1 cellular context compared by ENCODE assay signal in the genomic region with DNA sequence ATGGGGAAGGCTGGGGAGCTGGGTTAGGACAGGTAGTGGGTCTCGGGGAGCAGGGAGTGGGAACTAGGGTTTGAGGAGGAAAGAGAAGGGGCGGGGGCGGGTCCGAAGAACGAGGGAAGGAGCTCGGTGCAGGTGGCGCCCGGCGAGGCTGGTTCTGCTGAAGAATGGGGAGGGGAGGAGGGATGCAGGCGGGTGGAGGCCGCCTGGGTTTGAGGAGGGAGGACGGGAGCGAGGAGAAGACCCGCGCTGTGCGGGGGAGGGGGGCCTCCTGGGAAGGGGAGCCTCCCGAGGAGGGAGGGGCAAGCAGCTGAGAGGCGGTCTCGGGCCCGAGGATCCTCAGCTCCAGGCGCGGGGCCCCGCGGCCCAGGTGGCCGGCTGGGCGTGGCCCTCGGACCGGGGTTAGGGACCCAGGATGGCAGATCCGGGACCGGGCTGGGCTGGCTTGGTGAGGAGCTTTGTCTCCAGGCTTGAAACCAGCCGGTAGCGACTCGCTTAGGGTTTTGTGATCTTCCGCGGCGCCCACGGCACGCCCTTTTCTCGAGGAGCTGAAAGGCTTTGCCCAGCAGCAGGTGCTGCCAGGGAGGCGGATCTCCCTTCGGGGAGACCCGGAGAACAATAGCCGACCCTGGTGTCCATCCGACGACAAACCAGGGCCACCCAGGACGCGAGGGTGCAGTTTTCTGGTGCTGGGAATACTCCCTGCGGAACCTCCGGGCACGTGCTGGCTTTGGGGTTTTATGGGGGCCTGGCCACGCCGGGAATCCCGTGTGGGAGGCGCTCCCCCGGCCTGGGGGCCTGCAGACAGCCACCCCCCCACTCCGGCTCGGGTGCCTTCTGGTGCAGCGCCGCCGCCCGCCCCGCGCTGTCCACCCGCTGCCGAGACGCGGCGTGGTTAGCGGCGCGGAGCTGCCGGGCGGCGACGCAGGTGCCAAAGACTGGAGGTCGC.
TF ChIP-seq lines count a peak whose summit lies in the region.

No MANE protein-coding gene starts in this region.

TF ChIP-seq in GM23338, 12 proteins besides CTCF, POLR2A, EP300 and RAD21 (continued from another document):
- TF ChIP-seq, protein P1, sequence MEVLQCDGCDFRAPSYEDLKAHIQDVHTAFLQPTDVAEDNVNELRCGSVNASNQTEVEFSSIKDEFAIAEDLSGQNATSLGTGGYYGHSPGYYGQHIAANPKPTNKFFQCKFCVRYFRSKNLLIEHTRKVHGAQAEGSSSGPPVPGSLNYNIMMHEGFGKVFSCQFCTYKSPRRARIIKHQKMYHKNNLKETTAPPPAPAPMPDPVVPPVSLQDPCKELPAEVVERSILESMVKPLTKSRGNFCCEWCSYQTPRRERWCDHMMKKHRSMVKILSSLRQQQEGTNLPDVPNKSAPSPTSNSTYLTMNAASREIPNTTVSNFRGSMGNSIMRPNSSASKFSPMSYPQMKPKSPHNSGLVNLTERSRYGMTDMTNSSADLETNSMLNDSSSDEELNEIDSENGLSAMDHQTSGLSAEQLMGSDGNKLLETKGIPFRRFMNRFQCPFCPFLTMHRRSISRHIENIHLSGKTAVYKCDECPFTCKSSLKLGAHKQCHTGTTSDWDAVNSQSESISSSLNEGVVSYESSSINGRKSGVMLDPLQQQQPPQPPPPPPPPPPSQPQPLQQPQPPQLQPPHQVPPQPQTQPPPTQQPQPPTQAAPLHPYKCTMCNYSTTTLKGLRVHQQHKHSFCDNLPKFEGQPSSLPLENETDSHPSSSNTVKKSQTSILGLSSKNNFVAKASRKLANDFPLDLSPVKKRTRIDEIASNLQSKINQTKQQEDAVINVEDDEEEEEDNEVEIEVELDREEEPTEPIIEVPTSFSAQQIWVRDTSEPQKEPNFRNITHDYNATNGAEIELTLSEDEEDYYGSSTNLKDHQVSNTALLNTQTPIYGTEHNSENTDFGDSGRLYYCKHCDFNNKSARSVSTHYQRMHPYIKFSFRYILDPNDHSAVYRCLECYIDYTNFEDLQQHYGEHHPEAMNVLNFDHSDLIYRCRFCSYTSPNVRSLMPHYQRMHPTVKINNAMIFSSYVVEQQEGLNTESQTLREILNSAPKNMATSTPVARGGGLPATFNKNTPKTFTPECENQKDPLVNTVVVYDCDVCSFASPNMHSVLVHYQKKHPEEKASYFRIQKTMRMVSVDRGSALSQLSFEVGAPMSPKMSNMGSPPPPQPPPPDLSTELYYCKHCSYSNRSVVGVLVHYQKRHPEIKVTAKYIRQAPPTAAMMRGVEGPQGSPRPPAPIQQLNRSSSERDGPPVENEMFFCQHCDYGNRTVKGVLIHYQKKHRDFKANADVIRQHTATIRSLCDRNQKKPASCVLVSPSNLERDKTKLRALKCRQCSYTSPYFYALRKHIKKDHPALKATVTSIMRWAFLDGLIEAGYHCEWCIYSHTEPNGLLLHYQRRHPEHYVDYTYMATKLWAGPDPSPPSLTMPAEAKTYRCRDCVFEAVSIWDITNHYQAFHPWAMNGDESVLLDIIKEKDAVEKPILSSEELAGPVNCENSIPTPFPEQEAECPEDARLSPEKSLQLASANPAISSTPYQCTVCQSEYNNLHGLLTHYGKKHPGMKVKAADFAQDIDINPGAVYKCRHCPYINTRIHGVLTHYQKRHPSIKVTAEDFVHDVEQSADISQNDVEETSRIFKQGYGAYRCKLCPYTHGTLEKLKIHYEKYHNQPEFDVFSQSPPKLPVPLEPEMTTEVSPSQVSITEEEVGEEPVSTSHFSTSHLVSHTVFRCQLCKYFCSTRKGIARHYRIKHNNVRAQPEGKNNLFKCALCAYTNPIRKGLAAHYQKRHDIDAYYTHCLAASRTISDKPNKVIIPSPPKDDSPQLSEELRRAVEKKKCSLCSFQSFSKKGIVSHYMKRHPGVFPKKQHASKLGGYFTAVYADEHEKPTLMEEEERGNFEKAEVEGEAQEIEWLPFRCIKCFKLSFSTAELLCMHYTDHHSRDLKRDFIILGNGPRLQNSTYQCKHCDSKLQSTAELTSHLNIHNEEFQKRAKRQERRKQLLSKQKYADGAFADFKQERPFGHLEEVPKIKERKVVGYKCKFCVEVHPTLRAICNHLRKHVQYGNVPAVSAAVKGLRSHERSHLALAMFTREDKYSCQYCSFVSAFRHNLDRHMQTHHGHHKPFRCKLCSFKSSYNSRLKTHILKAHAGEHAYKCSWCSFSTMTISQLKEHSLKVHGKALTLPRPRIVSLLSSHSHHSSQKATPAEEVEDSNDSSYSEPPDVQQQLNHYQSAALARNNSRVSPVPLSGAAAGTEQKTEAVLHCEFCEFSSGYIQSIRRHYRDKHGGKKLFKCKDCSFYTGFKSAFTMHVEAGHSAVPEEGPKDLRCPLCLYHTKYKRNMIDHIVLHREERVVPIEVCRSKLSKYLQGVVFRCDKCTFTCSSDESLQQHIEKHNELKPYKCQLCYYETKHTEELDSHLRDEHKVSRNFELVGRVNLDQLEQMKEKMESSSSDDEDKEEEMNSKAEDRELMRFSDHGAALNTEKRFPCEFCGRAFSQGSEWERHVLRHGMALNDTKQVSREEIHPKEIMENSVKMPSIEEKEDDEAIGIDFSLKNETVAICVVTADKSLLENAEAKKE (CRISPR knock-in tag; IDR thresholded peaks at IDR 0.05) = no peak
- TF ChIP-seq EZH2phosphoT487 (IDR thresholded peaks at IDR 0.05; ENCODE audit: unreplicated experiment) = peak; percentile 71
- TF ChIP-seq, protein P2, sequence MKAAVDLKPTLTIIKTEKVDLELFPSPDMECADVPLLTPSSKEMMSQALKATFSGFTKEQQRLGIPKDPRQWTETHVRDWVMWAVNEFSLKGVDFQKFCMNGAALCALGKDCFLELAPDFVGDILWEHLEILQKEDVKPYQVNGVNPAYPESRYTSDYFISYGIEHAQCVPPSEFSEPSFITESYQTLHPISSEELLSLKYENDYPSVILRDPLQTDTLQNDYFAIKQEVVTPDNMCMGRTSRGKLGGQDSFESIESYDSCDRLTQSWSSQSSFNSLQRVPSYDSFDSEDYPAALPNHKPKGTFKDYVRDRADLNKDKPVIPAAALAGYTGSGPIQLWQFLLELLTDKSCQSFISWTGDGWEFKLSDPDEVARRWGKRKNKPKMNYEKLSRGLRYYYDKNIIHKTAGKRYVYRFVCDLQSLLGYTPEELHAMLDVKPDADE (IDR thresholded peaks at IDR 0.05) = 0 out of 2 replicates have a peak, but pooled peaks have one; percentile 11
